ENCODE assay signal across 18 cellular contexts in genomic region chr9:134033516-134034214, GRCh38.
"Had no signal": no experiment of that assay in that cellular context is flagged by ENCODE, and none has a peak within 500 bp of the region (broad histone marks: within the 10 kb centered on the region; RNA-seq: fewer than 3 reads in every experiment).

No MANE protein-coding gene starts in this region.

- H3K4me3 Mint-ChIP-seq: naive thymus-derived CD8-positive, alpha-beta T cell had no signal

- DNase-seq: effector memory CD4-positive, alpha-beta T cell; hypothalamus; kidney glomerular epithelial cell; naive thymus-derived CD8-positive, alpha-beta T cell; ovary; stimulated activated CD4-positive, alpha-beta T cell treated with anti-CD3 and anti-CD28 coated beads, Interleukin-2, amount 100 ng/mL, for 24 hours; stimulated activated naive CD4-positive, alpha-beta T cell; stomach; transverse colon had no signal

- FAIRE-seq: endometrium, frontal cortex, islet of Langerhans had no signal

- H3K4me1 Mint-ChIP-seq: naive thymus-derived CD8-positive, alpha-beta T cell had no signal

- H3K36me3 ChIP-seq: ovary had no signal

- H3K27me3 ChIP-seq: heart left ventricle, ovary, stomach, transverse colon had no signal

- H3K4me3 ChIP-seq: heart left ventricle, mucosa of descending colon, ovary, stomach, thoracic aorta, transverse colon had no signal

- H3K27me3 Mint-ChIP-seq: naive thymus-derived CD8-positive, alpha-beta T cell; progenitor cell of endocrine pancreas had no signal

- H3K27ac Mint-ChIP-seq: progenitor cell of endocrine pancreas had no signal

- ATAC-seq: esophagus mucosa; heart left ventricle; mucosa of descending colon; naive thymus-derived CD8-positive, alpha-beta T cell; right cardiac atrium had no signal
